ENCODE assay signal across 19 cellular contexts in the genomic region with DNA sequence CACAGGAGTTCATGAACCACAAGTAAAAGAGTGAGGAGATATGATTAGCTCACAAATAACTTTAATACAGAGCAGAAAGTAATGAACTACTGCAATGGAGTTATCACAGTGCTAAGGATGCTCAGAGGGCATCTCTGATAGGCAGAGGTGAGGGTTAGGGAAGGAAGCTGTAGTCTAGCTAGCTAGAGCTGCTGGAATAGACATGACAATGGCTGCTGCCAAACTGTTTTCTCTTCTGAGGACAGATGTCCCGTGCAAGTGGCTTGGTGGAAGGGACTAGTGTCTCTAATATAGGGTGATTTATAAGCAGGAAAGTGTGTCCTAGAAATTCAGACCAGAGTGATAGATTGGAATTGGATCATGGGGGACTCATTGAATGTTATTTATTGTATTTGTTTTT. TPM values are rescaled to one million over a fixed set of nuclear protein-coding genes. Genes with fewer than 3 reads are reported as not detected.
A peak's percentile ranks its signal among the peaks of the same experiment; 100 is the strongest.
DNase-seq lines count a peak whose midpoint lies in the region; ATAC-seq and TF ChIP-seq lines count a peak whose summit lies in the region.
"Had no signal": no experiment of that assay in that cellular context is flagged by ENCODE, and none has a peak within 500 bp of the region (broad histone marks: within the 10 kb centered on the region; RNA-seq: fewer than 3 reads in every experiment).

No MANE protein-coding gene starts in this region.

- H3K4me1 ChIP-seq in OCI-LY3 (ENCODE audit: low read length), result peaks cover 49% of the 10 kb centered on the region
- H3K4me1 ChIP-seq: thyroid gland had no signal

- peak overlapping the region; percentile 97 for H3K27ac Mint-ChIP-seq in activated naive CD8-positive, alpha-beta T cell treated with anti-CD3 and anti-CD28 coated beads, Interleukin-2, amount 10 ng/mL, durations not matched to agents 7 days and 5 days
- H3K27ac Mint-ChIP-seq in stimulated activated effector memory CD8-positive, alpha-beta T cell treated with anti-CD3 and anti-CD28 coated beads, Interleukin-12 subunit alpha, Interleukin-12 subunit beta, amount 100 ng/mL, for 72 hours, result peak overlapping the region; percentile 96
- H3K27ac Mint-ChIP-seq: endodermal cell, HFFc6, progenitor cell of endocrine pancreas had no signal

- peak overlapping the region; percentile 37; the same call in 1 of the 2 replicates for H2AFZ ChIP-seq in OCI-LY3 (ENCODE audit: low read depth, low read length)
- H2AFZ ChIP-seq: PC-9 had no signal

- DNase-seq in activated T-cell treated with anti-CD3 and anti-CD28 coated beads, Interleukin-2, amount 50 U/mL, for 4 hours, result no peak
- no peak for DNase-seq in activated T-cell treated with anti-CD3 and anti-CD28 coated beads, Interleukin-2, amount 50 U/mL, for 1 hour
- DNase-seq in activated naive CD8-positive, alpha-beta T cell treated with anti-CD3 and anti-CD28 coated beads, Interleukin-2, amount 10 ng/mL, durations not matched to agents 7 days and 5 days, result no peak
- DNase-seq in stimulated activated effector memory CD8-positive, alpha-beta T cell treated with anti-CD3 and anti-CD28 coated beads, Interleukin-12 subunit alpha, Interleukin-12 subunit beta, amount 100 ng/mL, for 72 hours (ENCODE audit: low spot score in 2 of 2), result no peak
- DNase-seq in SW 1271 (lab: John Stamatoyannopoulos, UW) (no peak), hypothalamus (lab: John Stamatoyannopoulos, UW) (no peak)
- DNase-seq: endodermal cell, glutamatergic neuron, HFFc6, NCI-H748 treated with DMSO at 0.1 percent for 48 hours, PC-9, thyroid gland had no signal

- H3K4me1 Mint-ChIP-seq in activated T-cell treated with anti-CD3 and anti-CD28 coated beads, Interleukin-2, amount 50 U/mL, for 4 hours (ENCODE audit: low read depth), result peaks cover 80% of the 10 kb centered on the region
- peaks cover 62% of the 10 kb centered on the region for H3K4me1 Mint-ChIP-seq in activated naive CD8-positive, alpha-beta T cell treated with anti-CD3 and anti-CD28 coated beads, Interleukin-2, amount 10 ng/mL, durations not matched to agents 7 days and 5 days
- H3K4me1 Mint-ChIP-seq in stimulated activated effector memory CD8-positive, alpha-beta T cell treated with anti-CD3 and anti-CD28 coated beads, Interleukin-12 subunit alpha, Interleukin-12 subunit beta, amount 100 ng/mL, for 72 hours, result peaks cover 68% of the 10 kb centered on the region
- H3K4me1 Mint-ChIP-seq: endodermal cell had no signal

- H3K4me3 ChIP-seq in OCI-LY3 (ENCODE audit: low read length), result no peak overlapping the region
- H3K4me3 ChIP-seq: GM12878, PC-9, thyroid gland had no signal

- ATAC-seq in activated T-cell treated with anti-CD3 and anti-CD28 coated beads, Interleukin-2, amount 50 U/mL, for 4 hours, result peak; percentile 2 to 3
- ATAC-seq in activated naive CD8-positive, alpha-beta T cell treated with anti-CD3 and anti-CD28 coated beads, Interleukin-2, amount 10 ng/mL, durations not matched to agents 7 days and 5 days (ENCODE audit: low read depth), result peak; percentile 9
- ATAC-seq in stimulated activated effector memory CD8-positive, alpha-beta T cell treated with anti-CD3 and anti-CD28 coated beads, Interleukin-12 subunit alpha, Interleukin-12 subunit beta, amount 100 ng/mL, for 72 hours, result no peak
- no peak for ATAC-seq in HG02759 (IDR thresholded peaks at IDR 0.05; ENCODE audit: unreplicated experiment)
- ATAC-seq: GM12878, left lobe of liver had no signal

- no peak overlapping the region; the same call in 1 of the 2 replicates for H3K27ac ChIP-seq in OCI-LY3 (ENCODE audit: low read length)
- H3K27ac ChIP-seq: PC-9, thyroid gland had no signal

- H3K4me2 ChIP-seq in OCI-LY3 (ENCODE audit: low read length), result peak overlapping the region; percentile 81
- H3K4me2 ChIP-seq: PC-9 had no signal

- no peak for TF ChIP-seq CTCF in OCI-LY3 (IDR thresholded peaks at IDR 0.05; ENCODE audit: low read depth, low read length)

- H3K27me3 Mint-ChIP-seq in activated T-cell treated with anti-CD3 and anti-CD28 coated beads, Interleukin-2, amount 50 U/mL, for 4 hours (ENCODE audit: low read depth), result no peaks in the 10 kb centered on the region
- H3K27me3 Mint-ChIP-seq in activated naive CD8-positive, alpha-beta T cell treated with anti-CD3 and anti-CD28 coated beads, Interleukin-2, amount 10 ng/mL, durations not matched to agents 7 days and 5 days, result no peaks in the 10 kb centered on the region

- POLR2A ChIA-PET in activated naive CD8-positive, alpha-beta T cell treated with anti-CD3 and anti-CD28 coated beads, Interleukin-2, amount 10 ng/mL, durations not matched to agents 7 days and 5 days (lab: Charles Lee), result interaction anchor here (0.9 to 1.8 kb wide), 6 partner anchors 10 to 630 kb away, joined by 3 to 7 read pairs (median 4); partner anchors contain the start of gene CYP20A1

- no peaks in the 10 kb centered on the region for H4K20me1 ChIP-seq in OCI-LY3 (ENCODE audit: insufficient read depth, low read length)

- no peaks in the 10 kb centered on the region for H3K9me3 ChIP-seq in OCI-LY3 (ENCODE audit: insufficient read depth, low read length)
- H3K9me3 ChIP-seq: thyroid gland had no signal

- no peaks in the 10 kb centered on the region for H3K36me3 ChIP-seq in OCI-LY3 (replicated peaks; ENCODE audit: low read depth, low read length)
- H3K36me3 ChIP-seq: thyroid gland had no signal

- peaks cover 17% of the 10 kb centered on the region for H3K27me3 ChIP-seq in OCI-LY3 (ENCODE audit: low read depth, low read length)
- H3K27me3 ChIP-seq: thyroid gland had no signal

- peak overlapping the region; percentile 94 for H3K4me3 Mint-ChIP-seq in activated T-cell treated with anti-CD3 and anti-CD28 coated beads, Interleukin-2, amount 50 U/mL, for 4 hours
- peak overlapping the region; percentile 86 for H3K4me3 Mint-ChIP-seq in activated naive CD8-positive, alpha-beta T cell treated with anti-CD3 and anti-CD28 coated beads, Interleukin-2, amount 10 ng/mL, durations not matched to agents 7 days and 5 days
- H3K4me3 Mint-ChIP-seq in stimulated activated effector memory CD8-positive, alpha-beta T cell treated with anti-CD3 and anti-CD28 coated beads, Interleukin-12 subunit alpha, Interleukin-12 subunit beta, amount 100 ng/mL, for 72 hours, result peak overlapping the region; percentile 85
- H3K4me3 Mint-ChIP-seq: endodermal cell, HFFc6, neural crest cell had no signal

- peak overlapping the region; percentile 8; the same call in 1 of the 2 replicates for H3K9ac ChIP-seq in OCI-LY3 (ENCODE audit: low read length)

- peaks cover 57% of the 10 kb centered on the region for H3K36me3 Mint-ChIP-seq in activated T-cell treated with anti-CD3 and anti-CD28 coated beads, Interleukin-2, amount 50 U/mL, for 4 hours (ENCODE audit: insufficient read depth)
- peaks cover 32% of the 10 kb centered on the region for H3K36me3 Mint-ChIP-seq in activated naive CD8-positive, alpha-beta T cell treated with anti-CD3 and anti-CD28 coated beads, Interleukin-2, amount 10 ng/mL, durations not matched to agents 7 days and 5 days
- H3K36me3 Mint-ChIP-seq in stimulated activated effector memory CD8-positive, alpha-beta T cell treated with anti-CD3 and anti-CD28 coated beads, Interleukin-12 subunit alpha, Interleukin-12 subunit beta, amount 100 ng/mL, for 72 hours, result peaks cover 72% of the 10 kb centered on the region

- peaks cover 10% of the 10 kb centered on the region for H3K9me3 Mint-ChIP-seq in activated T-cell treated with anti-CD3 and anti-CD28 coated beads, Interleukin-2, amount 50 U/mL, for 4 hours
- peaks cover 7% of the 10 kb centered on the region for H3K9me3 Mint-ChIP-seq in activated naive CD8-positive, alpha-beta T cell treated with anti-CD3 and anti-CD28 coated beads, Interleukin-2, amount 10 ng/mL, durations not matched to agents 7 days and 5 days
- peaks cover 7% of the 10 kb centered on the region for H3K9me3 Mint-ChIP-seq in stimulated activated effector memory CD8-positive, alpha-beta T cell treated with anti-CD3 and anti-CD28 coated beads, Interleukin-12 subunit alpha, Interleukin-12 subunit beta, amount 100 ng/mL, for 72 hours
- H3K9me3 Mint-ChIP-seq: endodermal cell, HFFc6 had no signal

- H3K79me2 ChIP-seq in OCI-LY3 (ENCODE audit: low read length), result no peaks in the 10 kb centered on the region

RNA-seq across cellular contexts. Expression of gene CTLA4, which starts 1.6 kb away (rescaled TPM):
- 100 to 1,000 TPM; 221 to 307 (median 278) TPM for total RNA-seq in activated T-cell treated with anti-CD3 and anti-CD28 coated beads, Interleukin-2, amount 50 U/mL, for 4 hours
- total RNA-seq in activated naive CD8-positive, alpha-beta T cell treated with anti-CD3 and anti-CD28 coated beads, Interleukin-2, amount 10 ng/mL, durations not matched to agents 7 days and 5 days, result 1 to 10 TPM; 7.3 to 7.6 TPM
- total RNA-seq: endodermal cell, fibroblast of lung, GM12878, HFFc6, PC-9, progenitor cell of endocrine pancreas had no signal

Comparison
In these comparisons a context has a peak if more than half of its experiments do, and no peak if none do; other contexts are left out.
1. ATAC-seq: peak in activated T-cell treated with anti-CD3 and anti-CD28 coated beads, Interleukin-2, amount 50 U/mL, for 4 hours (2 of 2) and activated naive CD8-positive, alpha-beta T cell treated with anti-CD3 and anti-CD28 coated beads, Interleukin-2, amount 10 ng/mL, durations not matched to agents 7 days and 5 days (single experiment); none in stimulated activated effector memory CD8-positive, alpha-beta T cell treated with anti-CD3 and anti-CD28 coated beads, Interleukin-12 subunit alpha, Interleukin-12 subunit beta, amount 100 ng/mL, for 72 hours (single experiment) and HG02759 (single experiment).
2. RNA of gene CTLA4, which starts 1.6 kb away (total RNA-seq): 221 to 307 TPM in activated T-cell treated with anti-CD3 and anti-CD28 coated beads, Interleukin-2, amount 50 U/mL, for 4 hours; 7.3 to 7.6 TPM in activated naive CD8-positive, alpha-beta T cell treated with anti-CD3 and anti-CD28 coated beads, Interleukin-2, amount 10 ng/mL, durations not matched to agents 7 days and 5 days; every median in the first group is over 10 times any median in the second.
3. Peak in every context shown above with its lines, with median percentiles within 50 percentile points of each other: H3K4me3 Mint-ChIP-seq.